11 cellular contexts compared by ENCODE assay signal in genomic region chr12:45668641-45669040, GRCh38.
A peak's percentile ranks its signal among the peaks of the same experiment; 100 is the strongest.
DNase-seq lines count a peak whose midpoint lies in the region; ATAC-seq lines count a peak whose summit lies in the region.
"Had no signal": no experiment of that assay in that cellular context is flagged by ENCODE, and none has a peak within 500 bp of the region (broad histone marks: within the 10 kb centered on the region; RNA-seq: fewer than 3 reads in every experiment).

No MANE protein-coding gene starts in this region.

- intact Hi-C loops in naive thymus-derived CD4-positive, alpha-beta T cell (cut with micrococcal nuclease): loop anchor here (1.0 to 5.0 kb wide), 4 partner anchors 13 to 322 kb away; partner anchors contain the start of gene SCAF11 (in 1 of the 2)

- H3K4me1 ChIP-seq in naive thymus-derived CD4-positive, alpha-beta T cell (ENCODE audit: control insufficient read depth in 2 of 2, insufficient read depth in 2 of 2, low read length in 2 of 2): peaks cover 25 to 30% of the 10 kb centered on the region in 2 donors
- H3K4me1 ChIP-seq: foreskin keratinocyte had no signal

- peak overlapping the region; percentile 64 to 97 (median 86) for H3K27ac Mint-ChIP-seq in naive thymus-derived CD4-positive, alpha-beta T cell
- H3K27ac Mint-ChIP-seq: brain had no signal

- H3K4me1 Mint-ChIP-seq in naive thymus-derived CD4-positive, alpha-beta T cell: peaks cover 16 to 53% (median 29%) of the 10 kb centered on the region in 7 donors
- H3K4me1 Mint-ChIP-seq: brain had no signal

- DNase-seq in naive thymus-derived CD4-positive, alpha-beta T cell: no peak
- no peak for DNase-seq in NCI-H2107 treated with DMSO at 0.1 percent for 48 hours (lab: John Stamatoyannopoulos, UW; ENCODE audit: unreplicated experiment)
- DNase-seq in H4 (ENCODE audit: low spot score): no peak
- DNase-seq in NCI-H146 treated with DMSO at 0.1 percent for 48 hours (lab: John Stamatoyannopoulos, UW; ENCODE audit: unreplicated experiment): no peak
- no peak for DNase-seq in NCI-H1694 treated with DMSO at 0.1 percent for 48 hours (lab: John Stamatoyannopoulos, UW)
- DNase-seq: foreskin keratinocyte, T1000 had no signal

- H3K36me3 Mint-ChIP-seq in naive thymus-derived CD4-positive, alpha-beta T cell: peaks cover 0 to 20% (median 0%) of the 10 kb centered on the region in 5 donors
- H3K36me3 Mint-ChIP-seq: brain had no signal

- peaks cover 0 to 21% (median 0%) of the 10 kb centered on the region in 5 donors for H3K27me3 Mint-ChIP-seq in naive thymus-derived CD4-positive, alpha-beta T cell
- H3K27me3 Mint-ChIP-seq: brain had no signal

- H3K4me3 ChIP-seq in naive thymus-derived CD4-positive, alpha-beta T cell (ENCODE audit: low read length): peak overlapping the region; percentile 47

- ATAC-seq in GM18858 (IDR thresholded peaks at IDR 0.05; ENCODE audit: unreplicated experiment) (peak; percentile 5), GM21786 (IDR thresholded peaks at IDR 0.05; ENCODE audit: unreplicated experiment) (peak; percentile 14), HG03575 (IDR thresholded peaks at IDR 0.05; ENCODE audit: extremely low read depth, insufficient number of reproducible peaks, low FRiP score, unreplicated experiment) (peak; percentile 11)
- ATAC-seq in naive thymus-derived CD4-positive, alpha-beta T cell: no peak
- ATAC-seq: foreskin keratinocyte had no signal

- H3K4me3 Mint-ChIP-seq in naive thymus-derived CD4-positive, alpha-beta T cell: peak overlapping the region; percentile 2 to 90 (median 72)
- H3K4me3 Mint-ChIP-seq: brain had no signal

- POLR2A ChIA-PET in naive thymus-derived CD4-positive, alpha-beta T cell (lab: Charles Lee): interaction anchor here (0.6 to 3.3 kb wide), 3 partner anchors 13 to 65 kb away, joined by 3 to 44 read pairs (median 4); partner anchors contain the start of gene ARID2

- H3K27me3 ChIP-seq in naive thymus-derived CD4-positive, alpha-beta T cell (ENCODE audit: control insufficient read depth in 2 of 2, insufficient read depth in 2 of 2, low read length in 2 of 2): no peaks in the 10 kb centered on the region
- H3K27me3 ChIP-seq: foreskin keratinocyte had no signal

- CTCF ChIA-PET in naive thymus-derived CD4-positive, alpha-beta T cell (lab: Charles Lee): interaction anchor here (0.6 to 2.6 kb wide), 7 partner anchors 11 to 169 kb away, joined by 3 to 13 read pairs (median 6); no protein-coding TSS in a partner anchor

- peak overlapping the region; percentile 61 for H3K27ac ChIP-seq in naive thymus-derived CD4-positive, alpha-beta T cell (ENCODE audit: low read depth, low read length)
- H3K27ac ChIP-seq: foreskin keratinocyte had no signal

- H3K9me3 Mint-ChIP-seq in naive thymus-derived CD4-positive, alpha-beta T cell: peaks cover 0 to 10% (median 0%) of the 10 kb centered on the region in 11 donors
- H3K9me3 Mint-ChIP-seq: brain had no signal

- H3K9me3 ChIP-seq in naive thymus-derived CD4-positive, alpha-beta T cell (ENCODE audit: control insufficient read depth in 2 of 3, low read length in 3 of 3): no peaks in the 10 kb centered on the region

- H3K36me3 ChIP-seq in naive thymus-derived CD4-positive, alpha-beta T cell (ENCODE audit: control insufficient read depth in 2 of 3, insufficient read depth in 3 of 3, low read length in 3 of 3): no peaks in the 10 kb centered on the region
